In the genomic region with DNA sequence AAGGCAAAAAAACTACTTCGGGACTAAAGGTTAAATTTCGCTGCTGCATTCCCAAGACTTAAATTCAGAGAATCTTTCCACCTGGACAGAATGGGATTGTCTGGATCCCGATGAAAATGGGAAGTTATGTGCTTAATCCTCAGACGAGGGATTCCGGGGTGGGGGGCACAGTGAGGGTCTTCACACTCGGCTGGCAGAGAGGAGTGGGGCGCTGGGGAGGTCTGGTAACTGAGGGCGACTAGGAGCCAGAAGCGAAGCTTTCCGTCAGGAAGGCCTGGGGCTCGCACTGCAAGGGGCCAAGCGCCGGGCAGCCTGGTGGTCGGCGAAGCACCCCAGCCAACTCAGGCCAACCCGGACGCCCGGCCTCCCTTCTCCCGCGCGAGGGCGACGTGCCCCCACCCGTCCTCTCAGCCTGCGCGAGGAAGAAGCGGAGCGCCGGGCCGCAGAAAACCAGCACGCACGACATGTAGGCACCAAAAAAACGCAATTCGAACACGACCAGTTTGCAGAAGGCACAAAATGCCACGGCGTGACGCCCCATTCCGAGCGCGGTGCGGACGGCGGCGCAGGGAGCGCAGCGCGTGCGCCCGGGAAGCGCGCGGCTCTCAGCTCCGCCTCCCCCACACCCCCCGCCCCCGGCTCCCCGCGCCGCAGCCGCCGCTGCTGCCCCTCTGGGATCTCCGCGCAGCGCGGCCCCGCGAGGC, we compare ENCODE assay signal across 1 cellular context.
TF ChIP-seq lines count a peak whose summit lies in the region.

No MANE protein-coding gene starts in this region.

TF ChIP-seq in HepG2, 621 proteins besides CTCF, POLR2A, EP300 and RAD21 (continued from another document and continues in another):
- TF ChIP-seq, protein P1, sequence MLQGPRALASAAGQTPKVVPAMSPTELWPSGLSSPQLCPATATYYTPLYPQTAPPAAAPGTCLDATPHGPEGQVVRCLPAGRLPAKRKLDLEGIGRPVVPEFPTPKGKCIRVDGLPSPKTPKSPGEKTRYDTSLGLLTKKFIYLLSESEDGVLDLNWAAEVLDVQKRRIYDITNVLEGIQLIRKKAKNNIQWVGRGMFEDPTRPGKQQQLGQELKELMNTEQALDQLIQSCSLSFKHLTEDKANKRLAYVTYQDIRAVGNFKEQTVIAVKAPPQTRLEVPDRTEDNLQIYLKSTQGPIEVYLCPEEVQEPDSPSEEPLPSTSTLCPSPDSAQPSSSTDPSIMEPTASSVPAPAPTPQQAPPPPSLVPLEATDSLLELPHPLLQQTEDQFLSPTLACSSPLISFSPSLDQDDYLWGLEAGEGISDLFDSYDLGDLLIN (CRISPR knock-in tag; IDR thresholded peaks at IDR 0.05; ENCODE audit: borderline replicate concordance): peak; percentile 61; the same call in 1 of the 2 replicates
- TF ChIP-seq ZNF883 (CRISPR knock-in tag; IDR thresholded peaks at IDR 0.05; ENCODE audit: not compliant biosample characterization) (peak; percentile 62), ZNF136 (CRISPR knock-in tag; IDR thresholded peaks at IDR 0.05; ENCODE audit: low read depth) (peak; percentile 95), SRSF1 (optimal IDR thresholded peaks at IDR 0.05; ENCODE audit: low read depth, low read length) (peak; percentile 82), FOXK2 (IDR thresholded peaks at IDR 0.05) (no peak), ZNF788 (CRISPR knock-in tag; IDR thresholded peaks at IDR 0.05; ENCODE audit: borderline replicate concordance) (peak; percentile 59; the same call in 1 of the 2 replicates), ZBTB8A (CRISPR knock-in tag; IDR thresholded peaks at IDR 0.05; ENCODE audit: borderline replicate concordance, low read depth) (no peak), KLF9 (CRISPR knock-in tag; IDR thresholded peaks at IDR 0.05; ENCODE audit: low read depth) (0 out of 2 replicates have a peak, but pooled peaks have one; percentile 33), ZNF383 (CRISPR knock-in tag; IDR thresholded peaks at IDR 0.05; ENCODE audit: borderline replicate concordance) (no peak), MTF2 (CRISPR knock-in tag; IDR thresholded peaks at IDR 0.05; ENCODE audit: borderline replicate concordance) (0 out of 2 replicates have a peak, but pooled peaks have one; percentile 64), RFXAP (CRISPR knock-in tag; IDR thresholded peaks at IDR 0.05; ENCODE audit: borderline replicate concordance) (peak; percentile 84; the same call in 1 of the 2 replicates), ZFP41 (CRISPR knock-in tag; IDR thresholded peaks at IDR 0.05; ENCODE audit: borderline replicate concordance) (no peak; the same call in 1 of the 2 replicates), IRF2 (CRISPR knock-in tag; IDR thresholded peaks at IDR 0.05) (peak; percentile 82), SMARCC2 (IDR thresholded peaks at IDR 0.05) (no peak), ISX (CRISPR knock-in tag; conservative IDR thresholded peaks at IDR 0.05) (no peak), SIN3A (IDR thresholded peaks at IDR 0.05; ENCODE audit: borderline replicate concordance, low read depth, low read length) (peak; percentile 38; the same call in 1 of the 2 replicates), ZNF138 (CRISPR knock-in tag; IDR thresholded peaks at IDR 0.05; ENCODE audit: low read depth) (peak; percentile 74; the same call in 1 of the 2 replicates), NONO (IDR thresholded peaks at IDR 0.05) (no peak), NONO (CRISPR knock-in tag; conservative IDR thresholded peaks at IDR 0.05) (peak; percentile 75), HHEX (CRISPR knock-in tag; IDR thresholded peaks at IDR 0.05) (no peak), KAT8 (CRISPR knock-in tag; IDR thresholded peaks at IDR 0.05) (peak; percentile 73), ATAD3A (CRISPR knock-in tag; IDR thresholded peaks at IDR 0.05) (no peak), CHD4 (IDR thresholded peaks at IDR 0.05; ENCODE audit: borderline replicate concordance, low read length) (no peak), ZNF224 (CRISPR knock-in tag; IDR thresholded peaks at IDR 0.05) (no peak), PHF20 (CRISPR knock-in tag; IDR thresholded peaks at IDR 0.05) (peak; percentile 51), HDAC2 (CRISPR knock-in tag; IDR thresholded peaks at IDR 0.05) (peak; percentile 47; the same call in 1 of the 2 replicates), HOXD1 (CRISPR knock-in tag; IDR thresholded peaks at IDR 0.05) (peak; percentile 81; the same call in 1 of the 2 replicates), ZNF761 (CRISPR knock-in tag; conservative IDR thresholded peaks at IDR 0.05) (no peak), SMYD3 (CRISPR knock-in tag; IDR thresholded peaks at IDR 0.05) (no peak), MED1 (CRISPR knock-in tag; IDR thresholded peaks at IDR 0.05) (peak; percentile 51; the same call in 1 of the 2 replicates), ATF7-NPFF (CRISPR knock-in tag; IDR thresholded peaks at IDR 0.05; ENCODE audit: low read depth) (peak; percentile 75; the same call in 1 of the 2 replicates), MAFF (IDR thresholded peaks at IDR 0.05; ENCODE audit: low read depth, low read length) (no peak), ZNF33B (CRISPR knock-in tag; IDR thresholded peaks at IDR 0.05) (0 out of 2 replicates have a peak, but pooled peaks have one; percentile 70), RFXANK (CRISPR knock-in tag; IDR thresholded peaks at IDR 0.05) (0 out of 2 replicates have a peak, but pooled peaks have one; percentile 27)
- TF ChIP-seq, protein P2, sequence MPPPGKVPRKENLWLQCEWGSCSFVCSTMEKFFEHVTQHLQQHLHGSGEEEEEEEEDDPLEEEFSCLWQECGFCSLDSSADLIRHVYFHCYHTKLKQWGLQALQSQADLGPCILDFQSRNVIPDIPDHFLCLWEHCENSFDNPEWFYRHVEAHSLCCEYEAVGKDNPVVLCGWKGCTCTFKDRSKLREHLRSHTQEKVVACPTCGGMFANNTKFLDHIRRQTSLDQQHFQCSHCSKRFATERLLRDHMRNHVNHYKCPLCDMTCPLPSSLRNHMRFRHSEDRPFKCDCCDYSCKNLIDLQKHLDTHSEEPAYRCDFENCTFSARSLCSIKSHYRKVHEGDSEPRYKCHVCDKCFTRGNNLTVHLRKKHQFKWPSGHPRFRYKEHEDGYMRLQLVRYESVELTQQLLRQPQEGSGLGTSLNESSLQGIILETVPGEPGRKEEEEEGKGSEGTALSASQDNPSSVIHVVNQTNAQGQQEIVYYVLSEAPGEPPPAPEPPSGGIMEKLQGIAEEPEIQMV (CRISPR knock-in tag; IDR thresholded peaks at IDR 0.05; ENCODE audit: low read depth): no peak
- TF ChIP-seq, protein P3, sequence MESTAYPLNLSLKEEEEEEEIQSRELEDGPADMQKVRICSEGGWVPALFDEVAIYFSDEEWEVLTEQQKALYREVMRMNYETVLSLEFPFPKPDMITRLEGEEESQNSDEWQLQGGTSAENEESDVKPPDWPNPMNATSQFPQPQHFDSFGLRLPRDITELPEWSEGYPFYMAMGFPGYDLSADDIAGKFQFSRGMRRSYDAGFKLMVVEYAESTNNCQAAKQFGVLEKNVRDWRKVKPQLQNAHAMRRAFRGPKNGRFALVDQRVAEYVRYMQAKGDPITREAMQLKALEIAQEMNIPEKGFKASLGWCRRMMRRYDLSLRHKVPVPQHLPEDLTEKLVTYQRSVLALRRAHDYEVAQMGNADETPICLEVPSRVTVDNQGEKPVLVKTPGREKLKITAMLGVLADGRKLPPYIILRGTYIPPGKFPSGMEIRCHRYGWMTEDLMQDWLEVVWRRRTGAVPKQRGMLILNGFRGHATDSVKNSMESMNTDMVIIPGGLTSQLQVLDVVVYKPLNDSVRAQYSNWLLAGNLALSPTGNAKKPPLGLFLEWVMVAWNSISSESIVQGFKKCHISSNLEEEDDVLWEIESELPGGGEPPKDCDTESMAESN (CRISPR knock-in tag; conservative IDR thresholded peaks at IDR 0.05): peak; percentile 81
- TF ChIP-seq, protein P4, sequence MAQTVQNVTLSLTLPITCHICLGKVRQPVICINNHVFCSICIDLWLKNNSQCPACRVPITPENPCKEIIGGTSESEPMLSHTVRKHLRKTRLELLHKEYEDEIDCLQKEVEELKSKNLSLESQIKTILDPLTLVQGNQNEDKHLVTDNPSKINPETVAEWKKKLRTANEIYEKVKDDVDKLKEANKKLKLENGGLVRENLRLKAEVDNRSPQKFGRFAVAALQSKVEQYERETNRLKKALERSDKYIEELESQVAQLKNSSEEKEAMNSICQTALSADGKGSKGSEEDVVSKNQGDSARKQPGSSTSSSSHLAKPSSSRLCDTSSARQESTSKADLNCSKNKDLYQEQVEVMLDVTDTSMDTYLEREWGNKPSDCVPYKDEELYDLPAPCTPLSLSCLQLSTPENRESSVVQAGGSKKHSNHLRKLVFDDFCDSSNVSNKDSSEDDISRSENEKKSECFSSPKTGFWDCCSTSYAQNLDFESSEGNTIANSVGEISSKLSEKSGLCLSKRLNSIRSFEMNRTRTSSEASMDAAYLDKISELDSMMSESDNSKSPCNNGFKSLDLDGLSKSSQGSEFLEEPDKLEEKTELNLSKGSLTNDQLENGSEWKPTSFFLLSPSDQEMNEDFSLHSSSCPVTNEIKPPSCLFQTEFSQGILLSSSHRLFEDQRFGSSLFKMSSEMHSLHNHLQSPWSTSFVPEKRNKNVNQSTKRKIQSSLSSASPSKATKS (CRISPR knock-in tag; IDR thresholded peaks at IDR 0.05): no peak
- TF ChIP-seq, protein P5, sequence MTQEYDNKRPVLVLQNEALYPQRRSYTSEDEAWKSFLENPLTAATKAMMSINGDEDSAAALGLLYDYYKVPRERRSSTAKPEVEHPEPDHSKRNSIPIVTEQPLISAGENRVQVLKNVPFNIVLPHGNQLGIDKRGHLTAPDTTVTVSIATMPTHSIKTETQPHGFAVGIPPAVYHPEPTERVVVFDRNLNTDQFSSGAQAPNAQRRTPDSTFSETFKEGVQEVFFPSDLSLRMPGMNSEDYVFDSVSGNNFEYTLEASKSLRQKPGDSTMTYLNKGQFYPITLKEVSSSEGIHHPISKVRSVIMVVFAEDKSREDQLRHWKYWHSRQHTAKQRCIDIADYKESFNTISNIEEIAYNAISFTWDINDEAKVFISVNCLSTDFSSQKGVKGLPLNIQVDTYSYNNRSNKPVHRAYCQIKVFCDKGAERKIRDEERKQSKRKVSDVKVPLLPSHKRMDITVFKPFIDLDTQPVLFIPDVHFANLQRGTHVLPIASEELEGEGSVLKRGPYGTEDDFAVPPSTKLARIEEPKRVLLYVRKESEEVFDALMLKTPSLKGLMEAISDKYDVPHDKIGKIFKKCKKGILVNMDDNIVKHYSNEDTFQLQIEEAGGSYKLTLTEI (CRISPR knock-in tag; conservative IDR thresholded peaks at IDR 0.05): no peak
- TF ChIP-seq, protein P6, sequence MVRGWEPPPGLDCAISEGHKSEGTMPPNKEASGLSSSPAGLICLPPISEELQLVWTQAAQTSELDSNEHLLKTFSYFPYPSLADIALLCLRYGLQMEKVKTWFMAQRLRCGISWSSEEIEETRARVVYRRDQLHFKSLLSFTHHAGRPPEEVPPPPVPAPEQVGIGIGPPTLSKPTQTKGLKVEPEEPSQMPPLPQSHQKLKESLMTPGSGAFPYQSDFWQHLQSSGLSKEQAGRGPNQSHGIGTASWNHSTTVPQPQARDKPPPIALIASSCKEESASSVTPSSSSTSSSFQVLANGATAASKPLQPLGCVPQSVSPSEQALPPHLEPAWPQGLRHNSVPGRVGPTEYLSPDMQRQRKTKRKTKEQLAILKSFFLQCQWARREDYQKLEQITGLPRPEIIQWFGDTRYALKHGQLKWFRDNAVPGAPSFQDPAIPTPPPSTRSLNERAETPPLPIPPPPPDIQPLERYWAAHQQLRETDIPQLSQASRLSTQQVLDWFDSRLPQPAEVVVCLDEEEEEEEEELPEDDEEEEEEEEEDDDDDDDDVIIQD (CRISPR knock-in tag; IDR thresholded peaks at IDR 0.05; ENCODE audit: low read depth): 0 out of 2 replicates have a peak, but pooled peaks have one; percentile 35
- TF ChIP-seq, protein P7, sequence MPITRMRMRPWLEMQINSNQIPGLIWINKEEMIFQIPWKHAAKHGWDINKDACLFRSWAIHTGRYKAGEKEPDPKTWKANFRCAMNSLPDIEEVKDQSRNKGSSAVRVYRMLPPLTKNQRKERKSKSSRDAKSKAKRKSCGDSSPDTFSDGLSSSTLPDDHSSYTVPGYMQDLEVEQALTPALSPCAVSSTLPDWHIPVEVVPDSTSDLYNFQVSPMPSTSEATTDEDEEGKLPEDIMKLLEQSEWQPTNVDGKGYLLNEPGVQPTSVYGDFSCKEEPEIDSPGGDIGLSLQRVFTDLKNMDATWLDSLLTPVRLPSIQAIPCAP (CRISPR knock-in tag; IDR thresholded peaks at IDR 0.05; ENCODE audit: low read depth): no peak
- TF ChIP-seq, protein P8, sequence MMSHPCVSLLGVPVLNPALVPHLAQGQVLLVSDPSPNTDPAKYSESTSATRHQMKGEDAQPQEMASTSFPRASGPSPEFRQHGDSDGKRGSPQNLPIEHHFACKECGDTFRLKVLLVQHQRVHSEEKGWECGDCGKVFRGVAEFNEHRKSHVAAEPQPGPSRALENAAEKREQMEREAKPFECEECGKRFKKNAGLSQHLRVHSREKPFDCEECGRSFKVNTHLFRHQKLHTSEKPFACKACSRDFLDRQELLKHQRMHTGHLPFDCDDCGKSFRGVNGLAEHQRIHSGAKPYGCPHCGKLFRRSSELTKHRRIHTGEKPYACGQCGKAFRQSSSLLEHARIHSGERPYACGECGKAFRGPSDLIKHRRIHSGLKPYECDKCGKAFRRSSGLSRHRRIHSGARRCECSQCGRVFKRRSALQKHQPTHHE (CRISPR knock-in tag; IDR thresholded peaks at IDR 0.05; ENCODE audit: borderline replicate concordance): peak; percentile 30; the same call in 1 of the 2 replicates
- TF ChIP-seq, protein P9, sequence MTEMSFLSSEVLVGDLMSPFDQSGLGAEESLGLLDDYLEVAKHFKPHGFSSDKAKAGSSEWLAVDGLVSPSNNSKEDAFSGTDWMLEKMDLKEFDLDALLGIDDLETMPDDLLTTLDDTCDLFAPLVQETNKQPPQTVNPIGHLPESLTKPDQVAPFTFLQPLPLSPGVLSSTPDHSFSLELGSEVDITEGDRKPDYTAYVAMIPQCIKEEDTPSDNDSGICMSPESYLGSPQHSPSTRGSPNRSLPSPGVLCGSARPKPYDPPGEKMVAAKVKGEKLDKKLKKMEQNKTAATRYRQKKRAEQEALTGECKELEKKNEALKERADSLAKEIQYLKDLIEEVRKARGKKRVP (CRISPR knock-in tag; IDR thresholded peaks at IDR 0.05): peak in 1 of 2 experiments; percentile 44; a peak in 1 of 4 replicates
- TF ChIP-seq, protein P10, sequence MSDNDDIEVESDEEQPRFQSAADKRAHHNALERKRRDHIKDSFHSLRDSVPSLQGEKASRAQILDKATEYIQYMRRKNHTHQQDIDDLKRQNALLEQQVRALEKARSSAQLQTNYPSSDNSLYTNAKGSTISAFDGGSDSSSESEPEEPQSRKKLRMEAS (IDR thresholded peaks at IDR 0.05): peak; percentile 86
- TF ChIP-seq, protein P11, sequence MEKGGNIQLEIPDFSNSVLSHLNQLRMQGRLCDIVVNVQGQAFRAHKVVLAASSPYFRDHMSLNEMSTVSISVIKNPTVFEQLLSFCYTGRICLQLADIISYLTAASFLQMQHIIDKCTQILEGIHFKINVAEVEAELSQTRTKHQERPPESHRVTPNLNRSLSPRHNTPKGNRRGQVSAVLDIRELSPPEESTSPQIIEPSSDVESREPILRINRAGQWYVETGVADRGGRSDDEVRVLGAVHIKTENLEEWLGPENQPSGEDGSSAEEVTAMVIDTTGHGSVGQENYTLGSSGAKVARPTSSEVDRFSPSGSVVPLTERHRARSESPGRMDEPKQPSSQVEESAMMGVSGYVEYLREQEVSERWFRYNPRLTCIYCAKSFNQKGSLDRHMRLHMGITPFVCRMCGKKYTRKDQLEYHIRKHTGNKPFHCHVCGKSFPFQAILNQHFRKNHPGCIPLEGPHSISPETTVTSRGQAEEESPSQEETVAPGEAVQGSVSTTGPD (CRISPR knock-in tag; IDR thresholded peaks at IDR 0.05): no peak
- TF ChIP-seq, protein P12, sequence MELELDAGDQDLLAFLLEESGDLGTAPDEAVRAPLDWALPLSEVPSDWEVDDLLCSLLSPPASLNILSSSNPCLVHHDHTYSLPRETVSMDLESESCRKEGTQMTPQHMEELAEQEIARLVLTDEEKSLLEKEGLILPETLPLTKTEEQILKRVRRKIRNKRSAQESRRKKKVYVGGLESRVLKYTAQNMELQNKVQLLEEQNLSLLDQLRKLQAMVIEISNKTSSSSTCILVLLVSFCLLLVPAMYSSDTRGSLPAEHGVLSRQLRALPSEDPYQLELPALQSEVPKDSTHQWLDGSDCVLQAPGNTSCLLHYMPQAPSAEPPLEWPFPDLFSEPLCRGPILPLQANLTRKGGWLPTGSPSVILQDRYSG (CRISPR knock-in tag; IDR thresholded peaks at IDR 0.05): no peak
